In the genomic region with DNA sequence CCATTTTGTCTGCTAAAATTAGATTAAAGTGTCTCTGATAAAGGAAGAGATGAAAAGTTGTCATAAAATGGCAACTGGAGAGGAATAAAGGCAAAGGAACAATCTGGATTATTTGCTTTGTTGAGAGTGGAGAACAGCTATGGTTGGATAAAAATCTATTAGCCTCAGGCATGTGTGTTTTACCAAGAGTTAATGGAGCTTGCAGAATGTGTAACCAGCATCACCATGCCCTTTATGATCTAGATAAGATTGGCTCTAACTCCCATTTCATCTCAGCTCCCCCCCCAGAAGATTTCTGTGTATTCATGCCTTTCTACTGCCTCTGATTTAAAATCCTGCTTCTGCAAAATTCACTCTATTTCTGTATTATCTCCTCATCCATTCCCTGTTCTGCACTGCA, we compare ENCODE assay signal across 19 cellular contexts.
DNase-seq lines count a peak whose midpoint lies in the region; ATAC-seq and TF ChIP-seq lines count a peak whose summit lies in the region.
"Had no signal": no experiment of that assay in that cellular context is flagged by ENCODE, and none has a peak within 500 bp of the region (broad histone marks: within the 10 kb centered on the region; RNA-seq: fewer than 3 reads in every experiment).

No MANE protein-coding gene starts in this region.

- no peak for TF ChIP-seq CTCF in LNCaP clone FGC (IDR thresholded peaks at IDR 0.05; ENCODE audit: control insufficient read depth, extremely low read depth, insufficient read depth)

- peak; percentile 91 for DNase-seq in DMS79 (lab: John Stamatoyannopoulos, UW)
- DNase-seq in LNCaP clone FGC (ENCODE audit: low read depth): peak; percentile 8
- peak; percentile 45 for DNase-seq in NCI-H526 treated with DMSO at 0.1 percent for 48 hours (lab: John Stamatoyannopoulos, UW)
- DNase-seq in left kidney (ENCODE audit: low read depth, low spot score): peak; percentile 48
- no peak for DNase-seq in GF-D8 (lab: John Stamatoyannopoulos, UW)
- DNase-seq: ACHN; Caco-2; CD4-positive, alpha-beta memory T cell; DMS 273 treated with DMSO at 0.1 percent for 48 hours; HCEC 1CT; MV-4-11; NCI-H1930; SW 1271; T-helper 17 cell had no signal

- no peak for ATAC-seq in HG03442 (IDR thresholded peaks at IDR 0.05; ENCODE audit: unreplicated experiment)
- ATAC-seq in HG02884 (IDR thresholded peaks at IDR 0.05; ENCODE audit: unreplicated experiment): no peak
- ATAC-seq: GM23338, Right ventricle myocardium inferior, T-helper 17 cell had no signal

- no peak overlapping the region for H3K4me3 ChIP-seq in LNCaP clone FGC (ENCODE audit: low read depth, low read length)
- H3K4me3 ChIP-seq: BLaER1, GM23338 had no signal
